In genomic region chr13:63206431-63206830, GRCh38 we compare ENCODE assay signal across 21 cellular contexts.
DNase-seq lines count a peak whose midpoint lies in the region; FAIRE-seq and TF ChIP-seq lines count a peak whose summit lies in the region.
"Had no signal": no experiment of that assay in that cellular context is flagged by ENCODE, and none has a peak within 500 bp of the region (broad histone marks: within the 10 kb centered on the region; RNA-seq: fewer than 3 reads in every experiment).

No MANE protein-coding gene starts in this region.

- H3K4me1 ChIP-seq in astrocyte (ENCODE audit: insufficient read depth, low read length): no peaks in the 10 kb centered on the region
- H3K4me1 ChIP-seq: A549 had no signal

- H2AFZ ChIP-seq in astrocyte (ENCODE audit: low read depth, low read length): no peak overlapping the region

- peaks cover 18% of the 10 kb centered on the region for H3K4me1 Mint-ChIP-seq in astrocyte (ENCODE audit: low read depth, unreplicated experiment)
- H3K4me1 Mint-ChIP-seq: B cell; CD4-positive, CD25-positive, alpha-beta regulatory T cell; IgD-negative memory B cell had no signal

- H3K36me3 Mint-ChIP-seq in astrocyte (ENCODE audit: low read depth, unreplicated experiment): no peaks in the 10 kb centered on the region
- H3K36me3 Mint-ChIP-seq: CD4-positive, CD25-positive, alpha-beta regulatory T cell; IgD-negative memory B cell had no signal

- H3K4me3 ChIP-seq in astrocyte (ENCODE audit: insufficient read depth, low read depth, low read length) (no peak overlapping the region), brain microvascular endothelial cell (ENCODE audit: low read depth, low read length) (no peak overlapping the region)
- H3K4me3 ChIP-seq: A549 had no signal

- H3K4me2 ChIP-seq in astrocyte (ENCODE audit: low read length): no peak overlapping the region
- H3K4me2 ChIP-seq: A549 had no signal

- H3K27ac ChIP-seq in astrocyte (ENCODE audit: low read depth, low read length): no peak overlapping the region
- no peak overlapping the region for H3K27ac ChIP-seq in brain microvascular endothelial cell
- H3K27ac ChIP-seq: A549 had no signal

- H3K9ac ChIP-seq in astrocyte (ENCODE audit: low read length): no peak overlapping the region

- no peak for FAIRE-seq in astrocyte (lab: Jason Lieb, UNC)
- FAIRE-seq: A549, GM18507, H1 had no signal

- no peaks in the 10 kb centered on the region for H3K9me3 Mint-ChIP-seq in astrocyte (ENCODE audit: unreplicated experiment)

- H3K9me3 ChIP-seq in astrocyte (ENCODE audit: insufficient read depth, low read depth, low read length): no peaks in the 10 kb centered on the region
- H3K9me3 ChIP-seq: A549 had no signal

- in situ Hi-C loops in brain microvascular endothelial cell (cut with HindIII; ENCODE audit: low pct_ligation_motif_present, low sequenced_read_pairs): no loop called here

- TF ChIP-seq CTCF in astrocyte (IDR thresholded peaks at IDR 0.05; ENCODE audit: insufficient read depth, low read depth, low read length) (no peak), brain microvascular endothelial cell (IDR thresholded peaks at IDR 0.05; ENCODE audit: low read depth, low read length, missing control alignments) (no peak)

- H3K27me3 Mint-ChIP-seq in astrocyte (ENCODE audit: low read depth, unreplicated experiment): no peaks in the 10 kb centered on the region
- H3K27me3 Mint-ChIP-seq: B cell; CD4-positive, CD25-positive, alpha-beta regulatory T cell; IgD-negative memory B cell had no signal

- H3K4me3 Mint-ChIP-seq in astrocyte (ENCODE audit: unreplicated experiment): no peak overlapping the region
- H3K4me3 Mint-ChIP-seq: B cell; CD4-positive, CD25-positive, alpha-beta regulatory T cell; IgD-negative memory B cell had no signal

- H3K27me3 ChIP-seq in astrocyte (ENCODE audit: insufficient read depth, low read length) (no peaks in the 10 kb centered on the region), brain microvascular endothelial cell (replicated peaks) (no peaks in the 10 kb centered on the region)

- no peaks in the 10 kb centered on the region for H3K79me2 ChIP-seq in astrocyte (ENCODE audit: insufficient read depth, low read length)

- H3K36me3 ChIP-seq in astrocyte (ENCODE audit: insufficient read depth, low read length) (no peaks in the 10 kb centered on the region), brain microvascular endothelial cell (replicated peaks) (no peaks in the 10 kb centered on the region)

- no peaks in the 10 kb centered on the region for H4K20me1 ChIP-seq in astrocyte (ENCODE audit: insufficient read depth, low read length)

- DNase-seq in EH (ENCODE audit: low read depth) (peak; percentile 72), astrocyte (ENCODE audit: low read depth) (peak; percentile 57), fibroblast of peridontal ligament (ENCODE audit: extremely low read depth) (peak; percentile 27), stromal cell of bone marrow (ENCODE audit: low read depth) (peak; percentile 36), brain microvascular endothelial cell (no peak), NAMALWA (ENCODE audit: low spot score) (no peak)
- no peak for DNase-seq in stimulated activated CD4-positive, alpha-beta T cell treated with anti-CD3 and anti-CD28 coated beads, Interleukin-1b, Interleukin-23, amount 100 ng/mL, for 48 hours
- DNase-seq: CD4-positive, CD25-positive, alpha-beta regulatory T cell; COR-L47; DND-41; GDM1; NCI-H1105 treated with DMSO at 0.1 percent for 48 hours; NCI-H2029 treated with DMSO at 0.1 percent for 48 hours; NCI-H226; NCI-H510A treated with DMSO at 0.1 percent for 48 hours; NCI-H774 had no signal

- H3K27ac Mint-ChIP-seq in astrocyte (ENCODE audit: unreplicated experiment): no peak overlapping the region
- H3K27ac Mint-ChIP-seq: B cell; CD4-positive, CD25-positive, alpha-beta regulatory T cell; IgD-negative memory B cell had no signal

Comparison
In these comparisons a context has a peak if more than half of its experiments do, and no peak if none do; other contexts are left out.
1. DNase-seq: peak in EH (single experiment), astrocyte (single experiment), fibroblast of peridontal ligament (single experiment) and stromal cell of bone marrow (single experiment); none in brain microvascular endothelial cell (single experiment), stimulated activated CD4-positive, alpha-beta T cell treated with anti-CD3 and anti-CD28 coated beads, Interleukin-1b, Interleukin-23, amount 100 ng/mL, for 48 hours (single experiment) and NAMALWA (single experiment).